In genomic region chr12:56688129-56688845, GRCh38 we compare ENCODE assay signal across 1 cellular context.
TF ChIP-seq lines count a peak whose summit lies in the region.

TSS of gene PTGES3 (minus strand) at chr12:56688284. CDS start at chr12:56687999, 285 bp downstream.

TF ChIP-seq in HepG2, 621 proteins besides CTCF, POLR2A, EP300 and RAD21 (continued from another document and continues in another):
- TF ChIP-seq RBM22 (optimal IDR thresholded peaks at IDR 0.05; ENCODE audit: low read length) = no peak
- TF ChIP-seq DPF2 (CRISPR knock-in tag; IDR thresholded peaks at IDR 0.05; ENCODE audit: borderline replicate concordance, low read depth) = no peak
- TF ChIP-seq TCF7 (IDR thresholded peaks at IDR 0.05; ENCODE audit: low read depth) = no peak
- TF ChIP-seq ZNF563 (CRISPR knock-in tag; IDR thresholded peaks at IDR 0.05) = peak; percentile 94
- TF ChIP-seq ZNF615 (CRISPR knock-in tag; IDR thresholded peaks at IDR 0.05; ENCODE audit: borderline replicate concordance) = 0 out of 2 replicates have a peak, but pooled peaks have one; percentile 29
- TF ChIP-seq ZNF180 (CRISPR knock-in tag; IDR thresholded peaks at IDR 0.05; ENCODE audit: borderline replicate concordance, low read depth) = peak; percentile 85; the same call in 1 of the 2 replicates
- peak; percentile 53; the same call in 1 of the 2 replicates for TF ChIP-seq SATB2 (CRISPR knock-in tag; IDR thresholded peaks at IDR 0.05)
- TF ChIP-seq SIX1 (CRISPR knock-in tag; IDR thresholded peaks at IDR 0.05; ENCODE audit: borderline replicate concordance) = 0 out of 2 replicates have a peak, but pooled peaks have one; percentile 46
- peak; percentile 55 for TF ChIP-seq TEF (CRISPR knock-in tag; IDR thresholded peaks at IDR 0.05)
- TF ChIP-seq KDM2A (CRISPR knock-in tag; IDR thresholded peaks at IDR 0.05; ENCODE audit: borderline replicate concordance, low read depth) = peak; percentile 63
- TF ChIP-seq ZSCAN30 (CRISPR knock-in tag; IDR thresholded peaks at IDR 0.05) = peak; percentile 98
- no peak; the same call in 1 of the 2 replicates for TF ChIP-seq CEBPG (CRISPR knock-in tag; IDR thresholded peaks at IDR 0.05)
- TF ChIP-seq ZNF367 (CRISPR knock-in tag; IDR thresholded peaks at IDR 0.05; ENCODE audit: borderline replicate concordance) = peak; percentile 71; the same call in 1 of the 2 replicates
- no peak for TF ChIP-seq ARNT (IDR thresholded peaks at IDR 0.05)
- 0 out of 2 replicates have a peak, but pooled peaks have one; percentile 67 for TF ChIP-seq ZBTB3 (CRISPR knock-in tag; IDR thresholded peaks at IDR 0.05; ENCODE audit: borderline replicate concordance, low read depth)
- TF ChIP-seq ELF1 (CRISPR knock-in tag; IDR thresholded peaks at IDR 0.05) = peak; percentile 43; the same call in 1 of the 2 replicates
- TF ChIP-seq TMF1 (CRISPR knock-in tag; IDR thresholded peaks at IDR 0.05; ENCODE audit: low read depth) = peak; percentile 58; the same call in 1 of the 2 replicates
- peak; percentile 81; the same call in 1 of the 2 replicates for TF ChIP-seq ZNF547 (CRISPR knock-in tag; IDR thresholded peaks at IDR 0.05)
- TF ChIP-seq IKZF1 (IDR thresholded peaks at IDR 0.05) = no peak
- TF ChIP-seq ZNF281 (CRISPR knock-in tag; IDR thresholded peaks at IDR 0.05; ENCODE audit: borderline replicate concordance) = peak; percentile 78
- peak; percentile 15 for TF ChIP-seq JARID2 (CRISPR knock-in tag; IDR thresholded peaks at IDR 0.05; ENCODE audit: insufficient replicate concordance)
- 0 out of 2 replicates have a peak, but pooled peaks have one; percentile 13 for TF ChIP-seq ATF3 (CRISPR knock-in tag; IDR thresholded peaks at IDR 0.05)
- no peak; the same call in none of the 2 replicates for TF ChIP-seq ATF2 (CRISPR knock-in tag; IDR thresholded peaks at IDR 0.05)
- peak; percentile 83 for TF ChIP-seq ZNF710 (CRISPR knock-in tag; IDR thresholded peaks at IDR 0.05; ENCODE audit: borderline replicate concordance)
- TF ChIP-seq SRSF9 (IDR thresholded peaks at IDR 0.05; ENCODE audit: borderline replicate concordance, insufficient read depth, low read depth, low read length, poor library complexity, severe bottlenecking) = no peak
- peak; percentile 90; the same call in 1 of the 2 replicates for TF ChIP-seq ZNF569 (CRISPR knock-in tag; IDR thresholded peaks at IDR 0.05; ENCODE audit: borderline replicate concordance)
- TF ChIP-seq ZSCAN25 (CRISPR knock-in tag; IDR thresholded peaks at IDR 0.05) = no peak
- TF ChIP-seq KDM1A (CRISPR knock-in tag; IDR thresholded peaks at IDR 0.05) = 0 out of 2 replicates have a peak, but pooled peaks have one; percentile 9
- TF ChIP-seq SNAPC4 (CRISPR knock-in tag; IDR thresholded peaks at IDR 0.05) = peak; percentile 46
- 0 out of 2 replicates have a peak, but pooled peaks have one; percentile 63 for TF ChIP-seq AHDC1 (CRISPR knock-in tag; IDR thresholded peaks at IDR 0.05; ENCODE audit: borderline replicate concordance)
- no peak for TF ChIP-seq U2AF2 (IDR thresholded peaks at IDR 0.05; ENCODE audit: low read depth, low read length)
- TF ChIP-seq ZMAT5 (CRISPR knock-in tag; IDR thresholded peaks at IDR 0.05; ENCODE audit: borderline replicate concordance, low read depth) = 0 out of 2 replicates have a peak, but pooled peaks have one; percentile 66
- TF ChIP-seq SMAD3 (CRISPR knock-in tag; IDR thresholded peaks at IDR 0.05) = peak; percentile 89
- TF ChIP-seq IRF1 (CRISPR knock-in tag; IDR thresholded peaks at IDR 0.05; ENCODE audit: low read depth) = no peak
- TF ChIP-seq THYN1 (CRISPR knock-in tag; IDR thresholded peaks at IDR 0.05; ENCODE audit: borderline replicate concordance, low read depth) = no peak
- TF ChIP-seq HNF4G (IDR thresholded peaks at IDR 0.05; ENCODE audit: borderline replicate concordance, low read depth, low read length) = no peak
- no peak for TF ChIP-seq HNF4G (CRISPR knock-in tag; IDR thresholded peaks at IDR 0.05; ENCODE audit: borderline replicate concordance, low read depth)
- TF ChIP-seq DDIT3 (CRISPR knock-in tag; IDR thresholded peaks at IDR 0.05) = no peak
- TF ChIP-seq ZNF232 (CRISPR knock-in tag; IDR thresholded peaks at IDR 0.05; ENCODE audit: borderline replicate concordance) = peak; percentile 94; the same call in 1 of the 2 replicates
- peak; percentile 96 for TF ChIP-seq NKX3-1 (CRISPR knock-in tag; IDR thresholded peaks at IDR 0.05)
- peak; percentile 41 for TF ChIP-seq NCOA1 (CRISPR knock-in tag; IDR thresholded peaks at IDR 0.05)
